Comparison of ENCODE assay signal across 1 cellular context in genomic region chr2:25341031-25341727, GRCh38.
TF ChIP-seq lines count a peak whose summit lies in the region.

No MANE protein-coding gene starts in this region.

TF ChIP-seq in HEK293, 187 proteins besides CTCF, POLR2A, EP300 and RAD21 (continued from another document):
- no peak for TF ChIP-seq ZNF398 (tag by site-specific recombination; IDR thresholded peaks at IDR 0.05)
- no peak for TF ChIP-seq ZSCAN16 (tag by site-specific recombination; IDR thresholded peaks at IDR 0.05)
- no peak for TF ChIP-seq ZNF529 (tag by site-specific recombination; IDR thresholded peaks at IDR 0.05; ENCODE audit: insufficient replicate concordance)
- no peak for TF ChIP-seq ZNF501 (tag by site-specific recombination; IDR thresholded peaks at IDR 0.05)
- no peak for TF ChIP-seq ZNF37A (tag by site-specific recombination; IDR thresholded peaks at IDR 0.05)
- TF ChIP-seq GLI2 (tag by site-specific recombination; IDR thresholded peaks at IDR 0.05; ENCODE audit: borderline replicate concordance, low read depth) = no peak
- TF ChIP-seq ZNF776 (tag by site-specific recombination; IDR thresholded peaks at IDR 0.05; ENCODE audit: borderline replicate concordance) = no peak
- TF ChIP-seq ZNF214 (tag by site-specific recombination; IDR thresholded peaks at IDR 0.05; ENCODE audit: borderline replicate concordance) = no peak
- TF ChIP-seq ZNF558 (tag by site-specific recombination; IDR thresholded peaks at IDR 0.05) = no peak
- TF ChIP-seq OVOL3 (tag by site-specific recombination; IDR thresholded peaks at IDR 0.05) = no peak
- TF ChIP-seq ZNF488 (tag by site-specific recombination; IDR thresholded peaks at IDR 0.05) = no peak
